ENCODE assay signal across 26 cellular contexts in genomic region chr11:69187540-69188065, GRCh38. TPM values are rescaled to one million over a fixed set of nuclear protein-coding genes. Genes with fewer than 3 reads are reported as not detected.
A peak's percentile ranks its signal among the peaks of the same experiment; 100 is the strongest.
DNase-seq lines count a peak whose midpoint lies in the region; ATAC-seq and TF ChIP-seq lines count a peak whose summit lies in the region.
"Had no signal": no experiment of that assay in that cellular context is flagged by ENCODE, and none has a peak within 500 bp of the region (broad histone marks: within the 10 kb centered on the region; RNA-seq: fewer than 3 reads in every experiment).

No MANE protein-coding gene starts in this region.

- H2BK120ac ChIP-seq in neuronal stem cell (ENCODE audit: low read depth, low read length) = no peak overlapping the region

- no peaks in the 10 kb centered on the region for H3K79me2 ChIP-seq in SK-N-SH (ENCODE audit: insufficient read depth)

- H3K23ac ChIP-seq in neuronal stem cell (ENCODE audit: low read depth, low read length, poor library complexity) = no peak overlapping the region

- no peaks in the 10 kb centered on the region for H4K20me1 ChIP-seq in SK-N-SH (ENCODE audit: insufficient read depth)
- H4K20me1 ChIP-seq: BLaER1 had no signal

- 64% methylated on average over 7 of the region's 7 CpGs for WGBS in SK-N-SH (ENCODE audit: low lambda C conversion rate)
- WGBS in neuronal stem cell (ENCODE audit: extremely low coverage in 2 of 2, insufficient read length in 2 of 2, insufficient replicate concordance in 1 of 2), 2 donors = no CpG with 5 or more reads among the region's 7 CpGs

- H3K4me2 ChIP-seq in SK-N-SH = no peak overlapping the region
- H3K4me2 ChIP-seq in neuronal stem cell (ENCODE audit: insufficient read depth, low read length, poor library complexity, severe bottlenecking) = no peak overlapping the region
- H3K4me2 ChIP-seq: A549, BLaER1 had no signal

- no peaks in the 10 kb centered on the region for H3K79me1 ChIP-seq in neuronal stem cell (ENCODE audit: low read depth, low read length)

- no peak overlapping the region for H2BK15ac ChIP-seq in neuronal stem cell (ENCODE audit: low read length)

- H2AK5ac ChIP-seq in neuronal stem cell (ENCODE audit: low read depth, low read length) = no peak overlapping the region

- H3K4ac ChIP-seq in neuronal stem cell (ENCODE audit: low read length) = no peak overlapping the region

- H2AFZ ChIP-seq in SK-N-SH (ENCODE audit: low read depth) = no peak overlapping the region
- no peak overlapping the region for H2AFZ ChIP-seq in neuronal stem cell (ENCODE audit: low read length)

- H3K9me3 ChIP-seq in SK-N-SH = no peaks in the 10 kb centered on the region
- no peaks in the 10 kb centered on the region for H3K9me3 ChIP-seq in BE2C
- H3K9me3 ChIP-seq in neuronal stem cell (replicated peaks in 1 of 2; ENCODE audit: control insufficient read depth in 2 of 2, insufficient read depth in 1 of 2, low read depth in 1 of 2, low read length in 2 of 2) = peaks cover 0 to 1% of the 10 kb centered on the region in 2 donors

- H2BK5ac ChIP-seq in neuronal stem cell (ENCODE audit: low read length) = no peak overlapping the region

- no peak overlapping the region for H3K9ac ChIP-seq in SK-N-SH
- no peak overlapping the region for H3K9ac ChIP-seq in neuronal stem cell (ENCODE audit: low read depth, low read length, poor library complexity)
- H3K9ac ChIP-seq: BLaER1 had no signal

- no peak for TF ChIP-seq CTCF in SK-N-SH (IDR thresholded peaks at IDR 0.05)
- TF ChIP-seq CTCF in BE2C (IDR thresholded peaks at IDR 0.05; ENCODE audit: low read depth, low read length) = no peak

- H3K18ac ChIP-seq in neuronal stem cell (ENCODE audit: low read length) = no peak overlapping the region

- H2BK12ac ChIP-seq in neuronal stem cell (ENCODE audit: low read length) = no peak overlapping the region

- H3K14ac ChIP-seq in neuronal stem cell (ENCODE audit: low read length) = peak overlapping the region; percentile 11

- H3K27me3 ChIP-seq in SK-N-SH (ENCODE audit: insufficient read depth) (peaks cover 4% of the 10 kb centered on the region; the same call in 1 of the 2 replicates), BE2C (no peaks in the 10 kb centered on the region), neuronal stem cell (ENCODE audit: control insufficient read depth in 3 of 3, insufficient read depth in 3 of 3, low read depth in 1 of 3, low read length in 3 of 3) (peaks cover 0 to 1% (median 0%) of the 10 kb centered on the region in 3 experiments)
- H3K27me3 ChIP-seq: BLaER1 had no signal

- CTCF ChIA-PET in SK-N-SH (lab: Yijun Ruan, JAX) = interaction anchor here (0.8 to 2.5 kb wide), 6 partner anchors 47 to 455 kb away, joined by 3 to 10 read pairs (median 4); no protein-coding TSS in a partner anchor

- ATAC-seq in SK-N-SH treated with all-trans-retinoic acid at 6 μM for 48 hours = no peak
- ATAC-seq in GM18873 (IDR thresholded peaks at IDR 0.05; ENCODE audit: low FRiP score, unreplicated experiment) = no peak
- ATAC-seq: A549, GM12878 had no signal

- no peaks in the 10 kb centered on the region for H3F3A ChIP-seq in SK-N-SH (replicated peaks; ENCODE audit: insufficient read depth)

- H3K36me3 ChIP-seq in SK-N-SH (replicated peaks in 1 of 2; ENCODE audit: control insufficient read depth in 1 of 2, insufficient read depth in 2 of 2, low read length in 1 of 2) (no peaks in the 10 kb centered on the region), BE2C (no peaks in the 10 kb centered on the region), neuronal stem cell (replicated peaks in 1 of 2; ENCODE audit: control insufficient read depth in 2 of 2, insufficient read depth in 2 of 2, low read length in 2 of 2) (no peaks in the 10 kb centered on the region)
- H3K36me3 ChIP-seq: BLaER1 had no signal

- TF ChIP-seq EP300 in SK-N-SH (IDR thresholded peaks at IDR 0.05; ENCODE audit: borderline replicate concordance in 1 of 2, low read depth in 1 of 2, low read length in 1 of 2) = no peak

- H3K9me2 ChIP-seq in SK-N-SH = no peaks in the 10 kb centered on the region

- DNase-seq in SK-N-SH (no peak), BE2C (peak; percentile 68), SK-N-DZ (ENCODE audit: low spot score) (peak; percentile 86), neuronal stem cell (ENCODE audit: low spot score) (no peak), NCI-H2171 (lab: John Stamatoyannopoulos, UW) (no peak), NCI-H2196 treated with DMSO at 0.1 percent for 48 hours (lab: John Stamatoyannopoulos, UW; ENCODE audit: unreplicated experiment) (no peak)
- DNase-seq: AML-193; C1 segment of cervical spinal cord; CD4-positive, alpha-beta memory T cell; CD4-positive, CD25-positive, alpha-beta regulatory T cell; COR-L47; DMS 273 treated with DMSO at 0.1 percent for 48 hours; DMS153; DMS53; DMS79; DND-41; EL; GDM1 had no signal

- TF ChIP-seq RAD21 in SK-N-SH (IDR thresholded peaks at IDR 0.05; ENCODE audit: low read length) = no peak

- H3K4me1 ChIP-seq in SK-N-SH (ENCODE audit: control insufficient read depth in 1 of 2, insufficient read depth in 2 of 2, low read depth in 1 of 2, low read length in 1 of 2) = peaks cover 0 to 21% of the 10 kb centered on the region in 2 experiments; a peak in 2 of 4 replicates
- peaks cover 47% of the 10 kb centered on the region for H3K4me1 ChIP-seq in BE2C
- peaks cover 0 to 1% of the 10 kb centered on the region in 2 donors for H3K4me1 ChIP-seq in neuronal stem cell (ENCODE audit: control insufficient read depth in 2 of 2, insufficient read depth in 1 of 2, low read depth in 1 of 2, low read length in 2 of 2)
- H3K4me1 ChIP-seq: A549 had no signal

- H3K27ac ChIP-seq in SK-N-SH (ENCODE audit: low read depth in 2 of 2, low read length in 1 of 2) (peak overlapping the region in 1 of 2 experiments; percentile 94; a peak in 2 of 4 replicates), neuronal stem cell (replicated peaks; ENCODE audit: low read length) (no peak overlapping the region)
- H3K27ac ChIP-seq: 22Rv1, A549, BLaER1 had no signal

- POLR2A ChIA-PET in SK-N-SH (lab: Yijun Ruan, JAX) = no interaction called here

- H4K8ac ChIP-seq in neuronal stem cell (ENCODE audit: low read depth, low read length) = no peak overlapping the region

- H3K4me3 ChIP-seq in SK-N-SH (ENCODE audit: low read depth in 2 of 2, low read length in 1 of 2) = no peak overlapping the region
- H3K4me3 ChIP-seq in BE2C (ENCODE audit: low read depth, low read length) = no peak overlapping the region
- H3K4me3 ChIP-seq in neuronal stem cell (ENCODE audit: low read length in 2 of 2) = no peak overlapping the region
- H3K4me3 ChIP-seq: A549, BLaER1, GM12878 had no signal

- no peak overlapping the region for H4K91ac ChIP-seq in neuronal stem cell (ENCODE audit: low read depth, low read length, poor library complexity)

TF ChIP-seq in SK-N-SH treated with all-trans-retinoic acid at 6 μM for 48 hours, 23 proteins besides CTCF, POLR2A, EP300 and RAD21 (continues in another document):
- TF ChIP-seq, protein P1, sequence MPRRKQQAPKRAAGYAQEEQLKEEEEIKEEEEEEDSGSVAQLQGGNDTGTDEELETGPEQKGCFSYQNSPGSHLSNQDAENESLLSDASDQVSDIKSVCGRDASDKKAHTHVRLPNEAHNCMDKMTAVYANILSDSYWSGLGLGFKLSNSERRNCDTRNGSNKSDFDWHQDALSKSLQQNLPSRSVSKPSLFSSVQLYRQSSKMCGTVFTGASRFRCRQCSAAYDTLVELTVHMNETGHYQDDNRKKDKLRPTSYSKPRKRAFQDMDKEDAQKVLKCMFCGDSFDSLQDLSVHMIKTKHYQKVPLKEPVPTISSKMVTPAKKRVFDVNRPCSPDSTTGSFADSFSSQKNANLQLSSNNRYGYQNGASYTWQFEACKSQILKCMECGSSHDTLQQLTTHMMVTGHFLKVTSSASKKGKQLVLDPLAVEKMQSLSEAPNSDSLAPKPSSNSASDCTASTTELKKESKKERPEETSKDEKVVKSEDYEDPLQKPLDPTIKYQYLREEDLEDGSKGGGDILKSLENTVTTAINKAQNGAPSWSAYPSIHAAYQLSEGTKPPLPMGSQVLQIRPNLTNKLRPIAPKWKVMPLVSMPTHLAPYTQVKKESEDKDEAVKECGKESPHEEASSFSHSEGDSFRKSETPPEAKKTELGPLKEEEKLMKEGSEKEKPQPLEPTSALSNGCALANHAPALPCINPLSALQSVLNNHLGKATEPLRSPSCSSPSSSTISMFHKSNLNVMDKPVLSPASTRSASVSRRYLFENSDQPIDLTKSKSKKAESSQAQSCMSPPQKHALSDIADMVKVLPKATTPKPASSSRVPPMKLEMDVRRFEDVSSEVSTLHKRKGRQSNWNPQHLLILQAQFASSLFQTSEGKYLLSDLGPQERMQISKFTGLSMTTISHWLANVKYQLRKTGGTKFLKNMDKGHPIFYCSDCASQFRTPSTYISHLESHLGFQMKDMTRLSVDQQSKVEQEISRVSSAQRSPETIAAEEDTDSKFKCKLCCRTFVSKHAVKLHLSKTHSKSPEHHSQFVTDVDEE (CRISPR knock-in tag; IDR thresholded peaks at IDR 0.05) = no peak

TF ChIP-seq in SK-N-SH, 30 proteins besides CTCF, POLR2A, EP300 and RAD21 (continues in another document):
- TF ChIP-seq RFX5 (IDR thresholded peaks at IDR 0.05; ENCODE audit: low read length) (no peak), ELF1 (IDR thresholded peaks at IDR 0.05) (no peak), EZH2phosphoT487 (IDR thresholded peaks at IDR 0.05; ENCODE audit: borderline replicate concordance, low read depth) (no peak), ZBTB33 (IDR thresholded peaks at IDR 0.05; ENCODE audit: borderline replicate concordance, low read depth) (no peak), NFIC (IDR thresholded peaks at IDR 0.05; ENCODE audit: borderline replicate concordance) (no peak)

RNA-seq across cellular contexts. Expression of gene SMIM38, which starts 31.9 kb away (rescaled TPM):
- 0.13 and 0.16 TPM in 2 replicates for polyA plus RNA-seq in SK-N-SH (2012; rRNA removed)
- 0.01 and 0.09 TPM in 2 replicates for polyA plus RNA-seq in SK-N-SH (2012; cell fraction: cytosol; rRNA removed)
- 0.82 and 0.96 TPM in 2 replicates for polyA plus RNA-seq in SK-N-SH (2012; cell fraction: nucleus; rRNA removed)
- polyA plus RNA-seq in BE2C (2012; ENCODE audit: insufficient read depth, insufficient read length, low read depth) = 0.76 TPM
- polyA plus RNA-seq in SK-N-DZ (2014; cell fraction: cytosol; rRNA removed) = 1.4 and 1.5 TPM in 2 replicates
- polyA plus RNA-seq in SK-N-DZ (2014; cell fraction: nucleus; rRNA removed) = 2.9 and 3.0 TPM in 2 replicates
- polyA plus RNA-seq in neuronal stem cell (2013, experiment 1 of 2) = 0.26 TPM
- polyA plus RNA-seq in neuronal stem cell (2013, experiment 2 of 2) = 0.36 TPM
- polyA plus RNA-seq: CD14-positive monocyte; CD4-positive, alpha-beta memory T cell; CD8-positive, alpha-beta memory T cell had no signal

Comparison
In these comparisons a context has a peak if more than half of its experiments do, and no peak if none do; other contexts are left out.
1. DNase-seq: peak in BE2C (single experiment) and SK-N-DZ (single experiment); none in SK-N-SH (single experiment), neuronal stem cell (single experiment), NCI-H2171 (single experiment) and NCI-H2196 treated with DMSO at 0.1 percent for 48 hours (single experiment).